ENCODE assay signal across 8 cellular contexts in the genomic region with DNA sequence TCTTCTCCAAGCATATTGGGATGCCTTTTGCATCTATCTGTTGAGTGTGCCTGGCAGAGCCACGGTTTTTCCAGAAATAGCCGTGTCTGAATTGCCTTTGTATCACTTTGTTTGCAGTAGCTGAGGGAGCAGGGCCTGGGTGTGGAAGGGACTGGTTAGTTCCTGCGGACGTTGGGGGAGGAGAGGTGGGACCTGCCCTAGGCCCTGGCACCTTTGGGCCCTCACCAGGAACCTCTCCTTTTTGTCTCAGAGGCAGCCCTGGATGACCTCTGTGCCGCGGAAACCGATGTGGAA. TPM values are rescaled to one million over a fixed set of nuclear protein-coding genes. Genes with fewer than 3 reads are reported as not detected.
DNase-seq lines count a peak whose midpoint lies in the region; ATAC-seq, FAIRE-seq and TF ChIP-seq lines count a peak whose summit lies in the region.

No MANE protein-coding gene starts in this region.

- TF ChIP-seq CTCF in A549 (IDR thresholded peaks at IDR 0.05) (no peak), LNCAP (IDR thresholded peaks at IDR 0.05) (peak; percentile 86; the same call in 1 of the 2 replicates)

- no peak for TF ChIP-seq EP300 in A549 (IDR thresholded peaks at IDR 0.05)

- CTCF ChIA-PET in A549 (lab: Yijun Ruan, JAX), result interaction anchor here (0.9 to 4.4 kb wide), 8 partner anchors 11 to 199 kb away, joined by 3 to 39 read pairs (median 5); no protein-coding TSS in a partner anchor

- H3K4me3 Mint-ChIP-seq in naive thymus-derived CD8-positive, alpha-beta T cell, result peak overlapping the region; percentile 25 to 93 (median 90)

- WGBS in A549 (ENCODE audit: missing lambda C conversion rate), result 27% methylated on average over 2 of the region's 7 CpGs

- DNase-seq in A549 (ENCODE audit: low read depth in 1 of 2, low spot score in 1 of 2), result no peak
- DNase-seq in naive thymus-derived CD8-positive, alpha-beta T cell, result no peak
- no peak for DNase-seq in OCI-M2 (lab: John Stamatoyannopoulos, UW; ENCODE audit: unreplicated experiment)
- no peak for DNase-seq in CD1c-positive myeloid dendritic cell (ENCODE audit: extremely low spot score)
- no peak for DNase-seq in glomerular visceral epithelial cell (ENCODE audit: extremely low spot score)

- FAIRE-seq in A549 (lab: Jason Lieb, UNC), result no peak

- H3K4me1 ChIP-seq in A549, result peaks cover 49% of the 10 kb centered on the region

- peaks cover 25 to 61% (median 58%) of the 10 kb centered on the region in 4 donors for H3K4me1 Mint-ChIP-seq in naive thymus-derived CD8-positive, alpha-beta T cell

- no peaks in the 10 kb centered on the region for H3K27me3 Mint-ChIP-seq in naive thymus-derived CD8-positive, alpha-beta T cell

- H3K27ac ChIP-seq in A549 (peak overlapping the region; percentile 96 to 99), cingulate gyrus (ENCODE audit: low read depth, low read length) (peak overlapping the region; percentile 100)

- peak overlapping the region; percentile 91 for H3K4me2 ChIP-seq in A549

- H3K36me3 Mint-ChIP-seq in naive thymus-derived CD8-positive, alpha-beta T cell, result peaks cover 0 to 35% (median 5%) of the 10 kb centered on the region in 3 donors

- H3K9me3 ChIP-seq in A549, result no peaks in the 10 kb centered on the region

- no peak for TF ChIP-seq RAD21 in A549 (conservative IDR thresholded peaks at IDR 0.05 in 1 of 2, IDR thresholded peaks at IDR 0.05 in 1 of 2)

- no peaks in the 10 kb centered on the region for H3K9me3 Mint-ChIP-seq in naive thymus-derived CD8-positive, alpha-beta T cell

- peak overlapping the region; percentile 79 to 100 (median 96) for H3K27ac Mint-ChIP-seq in naive thymus-derived CD8-positive, alpha-beta T cell

- no peak for TF ChIP-seq POLR2A in A549 (IDR thresholded peaks at IDR 0.05; ENCODE audit: low read length)

- POLR2A ChIA-PET in A549 (lab: Yijun Ruan, JAX), result no interaction called here
- POLR2A ChIA-PET in naive thymus-derived CD8-positive, alpha-beta T cell (lab: Charles Lee), result interaction anchor here (1.2 to 3.8 kb wide), 4 partner anchors 12 to 42 kb away, joined by 5 to 33 read pairs (median 13); a partner anchor contains a TSS

- no peak; a peak in 1 of 6 replicates for ATAC-seq in A549
- ATAC-seq in naive thymus-derived CD8-positive, alpha-beta T cell, result no peak
- no peak for ATAC-seq in GM18517 (IDR thresholded peaks at IDR 0.05; ENCODE audit: unreplicated experiment)

- H3K4me3 ChIP-seq in A549, result no peak overlapping the region

TF ChIP-seq in A549, 52 proteins besides CTCF, POLR2A, EP300 and RAD21 (continues in another document):
- TF ChIP-seq KDM5A (IDR thresholded peaks at IDR 0.05), result no peak
- no peak for TF ChIP-seq FOSB (CRISPR knock-in tag; IDR thresholded peaks at IDR 0.05)
- TF ChIP-seq, protein P1, sequence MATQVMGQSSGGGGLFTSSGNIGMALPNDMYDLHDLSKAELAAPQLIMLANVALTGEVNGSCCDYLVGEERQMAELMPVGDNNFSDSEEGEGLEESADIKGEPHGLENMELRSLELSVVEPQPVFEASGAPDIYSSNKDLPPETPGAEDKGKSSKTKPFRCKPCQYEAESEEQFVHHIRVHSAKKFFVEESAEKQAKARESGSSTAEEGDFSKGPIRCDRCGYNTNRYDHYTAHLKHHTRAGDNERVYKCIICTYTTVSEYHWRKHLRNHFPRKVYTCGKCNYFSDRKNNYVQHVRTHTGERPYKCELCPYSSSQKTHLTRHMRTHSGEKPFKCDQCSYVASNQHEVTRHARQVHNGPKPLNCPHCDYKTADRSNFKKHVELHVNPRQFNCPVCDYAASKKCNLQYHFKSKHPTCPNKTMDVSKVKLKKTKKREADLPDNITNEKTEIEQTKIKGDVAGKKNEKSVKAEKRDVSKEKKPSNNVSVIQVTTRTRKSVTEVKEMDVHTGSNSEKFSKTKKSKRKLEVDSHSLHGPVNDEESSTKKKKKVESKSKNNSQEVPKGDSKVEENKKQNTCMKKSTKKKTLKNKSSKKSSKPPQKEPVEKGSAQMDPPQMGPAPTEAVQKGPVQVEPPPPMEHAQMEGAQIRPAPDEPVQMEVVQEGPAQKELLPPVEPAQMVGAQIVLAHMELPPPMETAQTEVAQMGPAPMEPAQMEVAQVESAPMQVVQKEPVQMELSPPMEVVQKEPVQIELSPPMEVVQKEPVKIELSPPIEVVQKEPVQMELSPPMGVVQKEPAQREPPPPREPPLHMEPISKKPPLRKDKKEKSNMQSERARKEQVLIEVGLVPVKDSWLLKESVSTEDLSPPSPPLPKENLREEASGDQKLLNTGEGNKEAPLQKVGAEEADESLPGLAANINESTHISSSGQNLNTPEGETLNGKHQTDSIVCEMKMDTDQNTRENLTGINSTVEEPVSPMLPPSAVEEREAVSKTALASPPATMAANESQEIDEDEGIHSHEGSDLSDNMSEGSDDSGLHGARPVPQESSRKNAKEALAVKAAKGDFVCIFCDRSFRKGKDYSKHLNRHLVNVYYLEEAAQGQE (IDR thresholded peaks at IDR 0.05), result no peak
- no peak for TF ChIP-seq RNF2 (IDR thresholded peaks at IDR 0.05; ENCODE audit: borderline replicate concordance, low read depth)
- no peak for TF ChIP-seq MAFK (IDR thresholded peaks at IDR 0.05; ENCODE audit: partially characterized antibody)
- no peak for TF ChIP-seq FOXS1 (CRISPR knock-in tag; IDR thresholded peaks at IDR 0.05)
- no peak for TF ChIP-seq ZSCAN20 (CRISPR knock-in tag; IDR thresholded peaks at IDR 0.05)
- TF ChIP-seq MYC (IDR thresholded peaks at IDR 0.05; ENCODE audit: borderline replicate concordance, low read length), result no peak
- TF ChIP-seq RFX5 (IDR thresholded peaks at IDR 0.05), result no peak
- TF ChIP-seq GATA3 (IDR thresholded peaks at IDR 0.05; ENCODE audit: borderline replicate concordance), result no peak
- TF ChIP-seq HOXB5 (CRISPR knock-in tag; IDR thresholded peaks at IDR 0.05), result no peak
- TF ChIP-seq CEBPB (IDR thresholded peaks at IDR 0.05), result no peak
- TF ChIP-seq SREBF2 (IDR thresholded peaks at IDR 0.05), result no peak
- TF ChIP-seq KDM1A (IDR thresholded peaks at IDR 0.05; ENCODE audit: low read depth), result no peak
- TF ChIP-seq, protein P2, sequence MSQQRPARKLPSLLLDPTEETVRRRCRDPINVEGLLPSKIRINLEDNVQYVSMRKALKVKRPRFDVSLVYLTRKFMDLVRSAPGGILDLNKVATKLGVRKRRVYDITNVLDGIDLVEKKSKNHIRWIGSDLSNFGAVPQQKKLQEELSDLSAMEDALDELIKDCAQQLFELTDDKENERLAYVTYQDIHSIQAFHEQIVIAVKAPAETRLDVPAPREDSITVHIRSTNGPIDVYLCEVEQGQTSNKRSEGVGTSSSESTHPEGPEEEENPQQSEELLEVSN (IDR thresholded peaks at IDR 0.05; ENCODE audit: borderline replicate concordance, low read depth), result no peak
- no peak for TF ChIP-seq JUN (IDR thresholded peaks at IDR 0.05)
- TF ChIP-seq JUNB (IDR thresholded peaks at IDR 0.05), result no peak

RNA-seq across cellular contexts. Expression of a gene that starts 18.6 kb away (rescaled TPM):
- 8.5 and 9.4 TPM in 2 replicates for polyA plus RNA-seq in A549 (2011; rRNA removed)
- polyA plus RNA-seq in A549 (2012; cell fraction: cytosol; rRNA removed), result 8.6 and 8.9 TPM in 2 replicates
- polyA plus RNA-seq in A549 (2012; cell fraction: nucleus; rRNA removed), result 21.4 and 21.5 TPM in 2 replicates
- 5.8 to 6.6 TPM (median 6.1 TPM) in 3 replicates for polyA plus RNA-seq in A549 (2017; fragmentation: RNase III; extraction: RNeasy Plus Mini Kit Qiagen cat#74134 plus additional on column Dnase treatment)
- 12.5 and 13.1 TPM in 2 replicates for polyA minus RNA-seq in A549 (2011; rRNA and poly(A)+ RNA removed)
- total RNA-seq in naive thymus-derived CD8-positive, alpha-beta T cell, result 10 to 100 TPM; 13.2 to 13.5 TPM
- 10 to 100 TPM in 2 of 3 donors, 1 to 10 TPM in 1; 8.9 to 17.5 (median 13.1) TPM for polyA plus RNA-seq in naive thymus-derived CD8-positive, alpha-beta T cell

RNA-seq across cellular contexts. Expression of a gene that starts 25.1 kb away (rescaled TPM):
- polyA plus RNA-seq in A549 (2011; rRNA removed), result 139 and 303 TPM in 2 replicates
- 117 and 193 TPM in 2 replicates for polyA plus RNA-seq in A549 (2012; cell fraction: cytosol; rRNA removed)
- 29.3 and 61.3 TPM in 2 replicates for polyA plus RNA-seq in A549 (2012; cell fraction: nucleus; rRNA removed)
- polyA plus RNA-seq in A549 (2017; fragmentation: RNase III; extraction: RNeasy Plus Mini Kit Qiagen cat#74134 plus additional on column Dnase treatment), result 417 to 485 TPM (median 420 TPM) in 3 replicates
- polyA minus RNA-seq in A549 (2011; rRNA and poly(A)+ RNA removed), result 10.5 and 15.8 TPM in 2 replicates
- 100 to 1,000 TPM; 274 to 291 TPM for total RNA-seq in naive thymus-derived CD8-positive, alpha-beta T cell
- polyA plus RNA-seq in naive thymus-derived CD8-positive, alpha-beta T cell, result 100 to 1,000 TPM; 714 to 931 (median 847) TPM

RNA-seq across cellular contexts. Expression of a gene that starts 25.3 kb away (rescaled TPM):
- polyA plus RNA-seq in A549 (2011; rRNA removed), result 19.8 and 22.9 TPM in 2 replicates
- 26.0 and 26.1 TPM in 2 replicates for polyA plus RNA-seq in A549 (2012; cell fraction: cytosol; rRNA removed)
- 17.5 and 19.2 TPM in 2 replicates for polyA plus RNA-seq in A549 (2012; cell fraction: nucleus; rRNA removed)
- 24.6 to 26.7 TPM (median 25.7 TPM) in 3 replicates for polyA plus RNA-seq in A549 (2017; fragmentation: RNase III; extraction: RNeasy Plus Mini Kit Qiagen cat#74134 plus additional on column Dnase treatment)
- 11.1 and 14.0 TPM in 2 replicates for polyA minus RNA-seq in A549 (2011; rRNA and poly(A)+ RNA removed)
- 1 to 10 TPM; 4.6 to 4.7 TPM for total RNA-seq in naive thymus-derived CD8-positive, alpha-beta T cell
- polyA plus RNA-seq in naive thymus-derived CD8-positive, alpha-beta T cell, result 10 to 100 TPM in 2 of 3 donors, 1 to 10 TPM in 1; 8.6 to 12.9 (median 11.8) TPM

RNA-seq across cellular contexts. Expression of a gene that starts 35.3 kb away (rescaled TPM):
- polyA plus RNA-seq in A549 (2011; rRNA removed), result 10.0 and 12.6 TPM in 2 replicates
- 11.8 and 15.0 TPM in 2 replicates for polyA plus RNA-seq in A549 (2012; cell fraction: cytosol; rRNA removed)
- polyA plus RNA-seq in A549 (2012; cell fraction: nucleus; rRNA removed), result 87.1 and 98.2 TPM in 2 replicates
- polyA plus RNA-seq in A549 (2017; fragmentation: RNase III; extraction: RNeasy Plus Mini Kit Qiagen cat#74134 plus additional on column Dnase treatment), result 16.7 to 20.9 TPM (median 20.5 TPM) in 3 replicates
- 27.0 and 33.1 TPM in 2 replicates for polyA minus RNA-seq in A549 (2011; rRNA and poly(A)+ RNA removed)
- total RNA-seq in naive thymus-derived CD8-positive, alpha-beta T cell, result 1 to 10 TPM; 2.0 to 3.2 TPM
- polyA plus RNA-seq in naive thymus-derived CD8-positive, alpha-beta T cell, result not detected

RNA-seq across cellular contexts. Expression of a gene that starts 38.8 kb away (rescaled TPM):
- polyA plus RNA-seq in A549 (2011; rRNA removed) (94.3 and 104 TPM in 2 replicates), A549 (2017; fragmentation: RNase III; extraction: RNeasy Plus Mini Kit Qiagen cat#74134 plus additional on column Dnase treatment) (86.8 to 90.1 TPM (median 87.5 TPM) in 3 replicates)
- polyA plus RNA-seq in A549 (2012; cell fraction: cytosol; rRNA removed), result 150 and 186 TPM in 2 replicates
- 107 and 157 TPM in 2 replicates for polyA plus RNA-seq in A549 (2012; cell fraction: nucleus; rRNA removed)
- 97.4 and 118 TPM in 2 replicates for polyA minus RNA-seq in A549 (2011; rRNA and poly(A)+ RNA removed)
- total RNA-seq in naive thymus-derived CD8-positive, alpha-beta T cell, result 100 to 1,000 TPM; 176 to 186 TPM
- 100 to 1,000 TPM; 341 to 364 (median 359) TPM for polyA plus RNA-seq in naive thymus-derived CD8-positive, alpha-beta T cell
